ENCODE assay signal across 2 cellular contexts in genomic region chr1:150233359-150234308, GRCh38.
TF ChIP-seq lines count a peak whose summit lies in the region.

No MANE protein-coding gene starts in this region.

TF ChIP-seq in SK-N-SH, 30 proteins besides CTCF, POLR2A, EP300 and RAD21 (continued from another document):
- no peak for TF ChIP-seq SMC3 (IDR thresholded peaks at IDR 0.05; ENCODE audit: low read depth, low read length)

TF ChIP-seq in SK-N-SH treated with all-trans-retinoic acid at 6 μM for 48 hours, 23 proteins besides CTCF, POLR2A, EP300 and RAD21 (continued from another document):
- TF ChIP-seq TSHZ2 (CRISPR knock-in tag; IDR thresholded peaks at IDR 0.05) (no peak), TOX (CRISPR knock-in tag; IDR thresholded peaks at IDR 0.05; ENCODE audit: borderline replicate concordance) (no peak), ARNTL (CRISPR knock-in tag; IDR thresholded peaks at IDR 0.05; ENCODE audit: borderline replicate concordance, low read depth) (no peak), ZNF70 (CRISPR knock-in tag; IDR thresholded peaks at IDR 0.05) (no peak), ZC3H10 (CRISPR knock-in tag; IDR thresholded peaks at IDR 0.05) (no peak), ZNF8 (CRISPR knock-in tag; IDR thresholded peaks at IDR 0.05) (no peak), CSDC2 (CRISPR knock-in tag; IDR thresholded peaks at IDR 0.05) (no peak), BACH2 (CRISPR knock-in tag; IDR thresholded peaks at IDR 0.05; ENCODE audit: borderline replicate concordance) (no peak), PPARA (CRISPR knock-in tag; IDR thresholded peaks at IDR 0.05; ENCODE audit: borderline replicate concordance) (no peak), ZFP3 (CRISPR knock-in tag; IDR thresholded peaks at IDR 0.05) (no peak), RARB (CRISPR knock-in tag; IDR thresholded peaks at IDR 0.05) (no peak), TCF4 (CRISPR knock-in tag; IDR thresholded peaks at IDR 0.05; ENCODE audit: borderline replicate concordance) (no peak), PATZ1 (CRISPR knock-in tag; IDR thresholded peaks at IDR 0.05; ENCODE audit: borderline replicate concordance) (no peak), SNAI2 (CRISPR knock-in tag; IDR thresholded peaks at IDR 0.05) (no peak)
TF ChIP-seq in SK-N-SH treated with all-trans-retinoic acid at 6 μM for 48 hours: peak in this region for 0.
